In genomic region chr10:116470768-116471415, GRCh38 we compare ENCODE assay signal across 11 cellular contexts. TPM values are rescaled to one million over a fixed set of nuclear protein-coding genes. Genes with fewer than 3 reads are reported as not detected.
DNase-seq lines count a peak whose midpoint lies in the region; ATAC-seq and TF ChIP-seq lines count a peak whose summit lies in the region.
"Had no signal": no experiment of that assay in that cellular context is flagged by ENCODE, and none has a peak within 500 bp of the region (broad histone marks: within the 10 kb centered on the region; RNA-seq: fewer than 3 reads in every experiment).

No MANE protein-coding gene starts in this region.

- POLR2A ChIA-PET in A673 (lab: Charles Lee; ENCODE audit: low non-redundant PET), result no interaction called here
- POLR2A ChIA-PET in OCI-LY7 (lab: Charles Lee), result no interaction called here

- no peak overlapping the region for H3K4me2 ChIP-seq in OCI-LY7 (ENCODE audit: low read length)

- H3K36me3 ChIP-seq in A673 (ENCODE audit: insufficient read depth, low read length, poor library complexity, severe bottlenecking) (no peaks in the 10 kb centered on the region), OCI-LY7 (ENCODE audit: insufficient read depth, low read length) (no peaks in the 10 kb centered on the region)
- H3K36me3 ChIP-seq: ovary had no signal

- peak; percentile 66 for TF ChIP-seq CTCF in A673 (conservative IDR thresholded peaks at IDR 0.05; ENCODE audit: low read depth, low read length)
- TF ChIP-seq CTCF in OCI-LY7 (conservative IDR thresholded peaks at IDR 0.05; ENCODE audit: low read length), result peak; percentile 53

- H2AFZ ChIP-seq in OCI-LY7 (ENCODE audit: low read length), result no peak overlapping the region

- intact Hi-C loops in A673 (cut with micrococcal nuclease; ENCODE audit: unreplicated experiment) (no loop called here), OCI-LY7 (cut with micrococcal nuclease; ENCODE audit: unreplicated experiment) (no loop called here)

- H3K79me2 ChIP-seq in OCI-LY7 (ENCODE audit: insufficient read depth, low read depth, low read length), result no peaks in the 10 kb centered on the region

- H3K9me3 ChIP-seq in A673 (ENCODE audit: low read depth, low read length, poor library complexity, severe bottlenecking) (no peaks in the 10 kb centered on the region), OCI-LY7 (ENCODE audit: low read length) (no peaks in the 10 kb centered on the region)
- H3K9me3 ChIP-seq: ovary had no signal

- H3K4me3 ChIP-seq in A673 (ENCODE audit: low read depth, low read length, poor library complexity, severe bottlenecking) (no peak overlapping the region), OCI-LY7 (ENCODE audit: low read depth, low read length, poor library complexity, severe bottlenecking) (no peak overlapping the region)
- H3K4me3 ChIP-seq: ovary had no signal

- CTCF ChIA-PET in A673 (lab: Charles Lee), result interaction anchor here (0.5 to 0.6 kb wide), 2 partner anchors 53 to 107 kb away, joined by 3 to 6 read pairs; no protein-coding TSS in a partner anchor
- CTCF ChIA-PET in OCI-LY7 (lab: Charles Lee; ENCODE audit: unreplicated experiment), result no interaction called here

- H3K4me1 ChIP-seq in A673 (ENCODE audit: insufficient read depth, low read length, poor library complexity, severe bottlenecking) (no peaks in the 10 kb centered on the region), OCI-LY7 (ENCODE audit: insufficient read depth, low read length, poor library complexity, severe bottlenecking) (no peaks in the 10 kb centered on the region)

- no peaks in the 10 kb centered on the region for H3K27me3 ChIP-seq in A673 (replicated peaks; ENCODE audit: insufficient read depth, low read depth, low read length, poor library complexity)
- H3K27me3 ChIP-seq: ovary had no signal

- H3K27ac ChIP-seq in A673 (ENCODE audit: low read depth, low read length, poor library complexity, severe bottlenecking) (no peak overlapping the region), OCI-LY7 (ENCODE audit: low read depth, low read length, poor library complexity, severe bottlenecking) (no peak overlapping the region)
- H3K27ac ChIP-seq: ovary had no signal

- H3K9me2 ChIP-seq in OCI-LY7 (ENCODE audit: insufficient read depth, low read length), result no peaks in the 10 kb centered on the region

- ATAC-seq in GM19351 (IDR thresholded peaks at IDR 0.05; ENCODE audit: unreplicated experiment), result peak; percentile 56
- ATAC-seq in HG03025 (IDR thresholded peaks at IDR 0.05; ENCODE audit: low FRiP score, unreplicated experiment), result no peak
- no peak for ATAC-seq in GM21576 (IDR thresholded peaks at IDR 0.05; ENCODE audit: unreplicated experiment)

- DNase-seq in A673 (ENCODE audit: low spot score) (peak; percentile 56), OCI-LY7 (ENCODE audit: low spot score) (peak; percentile 4), foreskin melanocyte (peak; percentile 27), NCI-H187 (lab: John Stamatoyannopoulos, UW) (no peak), amygdala (lab: John Stamatoyannopoulos, UW) (no peak)
- DNase-seq: activated CD4-positive, alpha-beta T cell treated with anti-CD3 and anti-CD28 coated beads for 4 hours; ovary had no signal

- BruUV-seq in A673 (replicated peaks; lab: Mats Ljungman, UMichigan) (no TSS peak), OCI-LY7 (replicated peaks; lab: Mats Ljungman, UMichigan) (no TSS peak)

- H4K20me1 ChIP-seq in OCI-LY7 (ENCODE audit: insufficient read depth, low read length), result no peaks in the 10 kb centered on the region

RNA-seq across cellular contexts. Expression of gene PNLIPRP3, which starts 43.2 kb away (rescaled TPM):
- total RNA-seq in A673 (2021), result not detected in 2 replicates
- not detected in 2 replicates for total RNA-seq in OCI-LY7 (2014; rRNA removed; shearing (Covaris generic))
- total RNA-seq in OCI-LY7 (2022), result not detected in 2 replicates
- total RNA-seq: ovary, temporal lobe had no signal

Comparison
In these comparisons a context has a peak if more than half of its experiments do, and no peak if none do; other contexts are left out.
1. DNase-seq: peak in A673 (single experiment), OCI-LY7 (single experiment) and foreskin melanocyte (single experiment); none in NCI-H187 (0 of 2) and amygdala (0 of 56).